21 cellular contexts compared by ENCODE assay signal in the genomic region with DNA sequence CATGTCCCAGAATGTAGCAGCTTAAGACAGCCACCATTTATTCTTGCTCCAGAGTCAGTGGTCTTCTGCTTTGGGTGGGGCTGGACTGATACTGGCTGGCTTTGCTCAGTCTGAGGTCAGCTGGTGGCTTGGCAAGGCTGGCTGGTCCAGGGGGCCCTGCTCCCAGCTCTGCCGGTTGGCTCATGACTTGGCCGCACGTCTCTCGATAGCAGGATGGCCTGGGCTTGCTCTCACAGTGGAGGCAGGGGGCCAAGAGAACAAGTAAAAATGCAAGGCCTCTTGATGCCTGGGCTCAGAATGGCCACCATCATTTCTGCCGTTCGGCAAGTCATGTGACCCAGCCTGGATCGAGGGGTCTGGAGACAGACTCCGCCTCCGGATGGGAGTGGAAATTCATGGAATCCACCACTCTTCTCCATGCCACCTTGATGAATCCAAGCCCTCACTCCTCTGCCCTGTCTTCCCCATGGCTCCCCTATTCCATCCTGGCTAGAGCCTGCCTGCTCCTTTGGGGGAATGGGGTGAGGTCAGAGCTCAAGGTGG. TPM values are rescaled to one million over a fixed set of nuclear protein-coding genes. Genes with fewer than 3 reads are reported as not detected.
"Had no signal": no experiment of that assay in that cellular context is flagged by ENCODE, and none has a peak within 500 bp of the region (broad histone marks: within the 10 kb centered on the region; RNA-seq: fewer than 3 reads in every experiment).

No MANE protein-coding gene starts in this region.

- ATAC-seq: activated CD8-positive, alpha-beta T cell treated with anti-CD3 and anti-CD28 coated beads, Interleukin-2, amount 10 ng/mL, durations not matched to agents 7 days and 5 days; activated T-cell treated with anti-CD3 and anti-CD28 coated beads, Interleukin-2, amount 50 U/mL, for 4 hours; left lung had no signal

- DNase-seq: activated CD4-positive, alpha-beta T cell treated with anti-CD3 and anti-CD28 coated beads, Interleukin-2, amount 10 ng/mL, durations not matched to agents 7 days and 5 days; activated CD8-positive, alpha-beta memory T cell treated with anti-CD3 and anti-CD28 coated beads, Interleukin-2, amount 50 U/mL, for 4 hours; activated CD8-positive, alpha-beta T cell treated with anti-CD3 and anti-CD28 coated beads, Interleukin-2, amount 10 ng/mL, durations not matched to agents 7 days and 5 days; activated naive CD4-positive, alpha-beta T cell treated with anti-CD3 and anti-CD28 coated beads for 36 hours; activated T-cell treated with anti-CD3 and anti-CD28 coated beads, Interleukin-2, amount 50 U/mL, for 4 hours; aorta; brain microvascular endothelial cell; colonic mucosa; erythroblast; kidney; left lung; small intestine; stimulated activated CD4-positive, alpha-beta T cell treated with anti-CD3 and anti-CD28 coated beads, Interleukin-15, amount 100 ng/mL, for 24 hours; stimulated activated CD4-positive, alpha-beta T cell treated with anti-CD3 and anti-CD28 coated beads, Interleukin-2, amount 100 ng/mL, for 48 hours; T1000; uterus had no signal

- H3K4me3 ChIP-seq: colonic mucosa, left lung, tibial nerve, uterus had no signal

- H3K36me3 ChIP-seq: uterus had no signal

- H3K27me3 ChIP-seq: brain microvascular endothelial cell, colonic mucosa, left lung, tibial nerve, uterus had no signal

- H3K27ac ChIP-seq: brain microvascular endothelial cell, colonic mucosa, uterus had no signal

RNA-seq across cellular contexts. Expression of gene MIA, which starts 38.1 kb away (rescaled TPM):
- total RNA-seq: activated CD8-positive, alpha-beta T cell treated with anti-CD3 and anti-CD28 coated beads, Interleukin-2, amount 10 ng/mL, durations not matched to agents 7 days and 5 days; activated naive CD4-positive, alpha-beta T cell treated with anti-CD3 and anti-CD28 coated beads for 36 hours; frontal cortex; mononuclear cell; omental fat pad; T-helper 1 cell treated with Interleukin-12 subunit alpha and Interleukin-12 subunit beta and Interleukin-4 antibody, amounts not matched to agents 30 ng/mL and 1 ng/mL, for 36 hours had no signal
